In the genomic region with DNA sequence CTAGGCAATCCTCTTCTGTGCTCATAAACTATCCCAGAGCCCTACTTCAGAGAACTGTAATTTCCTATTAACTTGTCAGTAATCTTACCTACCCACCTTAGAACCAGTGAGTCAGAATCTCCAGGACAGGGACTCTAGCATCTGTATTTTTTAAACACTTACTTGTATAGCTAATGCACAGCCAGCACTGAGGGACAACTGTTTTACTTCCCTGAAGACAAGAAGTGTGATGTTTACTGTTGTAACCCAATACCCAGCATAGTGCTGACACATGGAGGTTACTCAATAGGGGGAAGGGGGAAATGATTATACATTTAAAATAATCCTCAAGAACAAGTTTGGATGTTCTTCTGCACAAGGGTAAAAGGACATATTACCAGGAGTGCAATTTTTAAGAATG, we compare ENCODE assay signal across 10 cellular contexts.
DNase-seq lines count a peak whose midpoint lies in the region; ATAC-seq, FAIRE-seq and TF ChIP-seq lines count a peak whose summit lies in the region.
"Had no signal": no experiment of that assay in that cellular context is flagged by ENCODE, and none has a peak within 500 bp of the region (broad histone marks: within the 10 kb centered on the region; RNA-seq: fewer than 3 reads in every experiment).

No MANE protein-coding gene starts in this region.

- no peaks in the 10 kb centered on the region for H3K27me3 ChIP-seq in PC-9 (ENCODE audit: insufficient read depth, low read depth)

- H2AFZ ChIP-seq in PC-9 = no peak overlapping the region

- H3F3A ChIP-seq in PC-9 (ENCODE audit: insufficient read depth, low read depth) = peaks cover 25% of the 10 kb centered on the region; the same call in 1 of the 2 replicates

- CTCF ChIA-PET in Calu3 (lab: Charles Lee) (interaction anchor here (0.6 to 2.4 kb wide), 5 partner anchors 9 to 442 kb away, joined by 3 to 9 read pairs (median 3); no protein-coding TSS in a partner anchor), PC-9 (lab: Charles Lee) (no interaction called here)
- CTCF ChIA-PET in activated naive CD4-positive, alpha-beta T cell treated with anti-CD3 and anti-CD28 coated beads, Interleukin-2, amount 10 ng/mL, durations not matched to agents 7 days and 5 days (lab: Charles Lee) = no interaction called here

- H3K79me2 ChIP-seq in PC-9 (ENCODE audit: low read depth) = no peaks in the 10 kb centered on the region

- H3K9me2 ChIP-seq in PC-9 (ENCODE audit: insufficient read depth) = no peaks in the 10 kb centered on the region

- intact Hi-C loops in Calu3 (cut with micrococcal nuclease; ENCODE audit: unreplicated experiment) (no loop called here), PC-9 (cut with micrococcal nuclease; ENCODE audit: unreplicated experiment) (no loop called here)

- H3K27ac Mint-ChIP-seq in Calu3 (ENCODE audit: unreplicated experiment) (no peak overlapping the region), osteocyte (ENCODE audit: unreplicated experiment) (no peak overlapping the region)
- no peak overlapping the region for H3K27ac Mint-ChIP-seq in activated naive CD4-positive, alpha-beta T cell treated with anti-CD3 and anti-CD28 coated beads, Interleukin-2, amount 10 ng/mL, durations not matched to agents 7 days and 5 days
- H3K27ac Mint-ChIP-seq: activated B cell treated with CpG ODN at 0.5 μM for 24 hours had no signal

- H3K36me3 Mint-ChIP-seq in Calu3 (ENCODE audit: insufficient read depth, unreplicated experiment) = no peaks in the 10 kb centered on the region
- H3K36me3 Mint-ChIP-seq in activated naive CD4-positive, alpha-beta T cell treated with anti-CD3 and anti-CD28 coated beads, Interleukin-2, amount 10 ng/mL, durations not matched to agents 7 days and 5 days = no peaks in the 10 kb centered on the region
- no peaks in the 10 kb centered on the region for H3K36me3 Mint-ChIP-seq in osteocyte (ENCODE audit: unreplicated experiment)

- H3K27ac ChIP-seq in PC-9 = peak overlapping the region; percentile 66

- H3K9me3 Mint-ChIP-seq in Calu3 (ENCODE audit: low read depth, unreplicated experiment) (no peaks in the 10 kb centered on the region), osteocyte (ENCODE audit: unreplicated experiment) (no peaks in the 10 kb centered on the region)
- H3K9me3 Mint-ChIP-seq in activated naive CD4-positive, alpha-beta T cell treated with anti-CD3 and anti-CD28 coated beads, Interleukin-2, amount 10 ng/mL, durations not matched to agents 7 days and 5 days = no peaks in the 10 kb centered on the region
- H3K9me3 Mint-ChIP-seq: activated B cell treated with CpG ODN at 0.5 μM for 24 hours had no signal

- H3K4me1 Mint-ChIP-seq in Calu3 (ENCODE audit: low read depth, unreplicated experiment) (peaks cover 8% of the 10 kb centered on the region), osteocyte (ENCODE audit: unreplicated experiment) (peaks cover 3% of the 10 kb centered on the region)
- no peaks in the 10 kb centered on the region for H3K4me1 Mint-ChIP-seq in activated naive CD4-positive, alpha-beta T cell treated with anti-CD3 and anti-CD28 coated beads, Interleukin-2, amount 10 ng/mL, durations not matched to agents 7 days and 5 days
- H3K4me1 Mint-ChIP-seq: activated B cell treated with CpG ODN at 0.5 μM for 24 hours had no signal

- BruUV-seq in Calu3 (replicated peaks; lab: Mats Ljungman, UMichigan) (no TSS peak), PC-9 (replicated peaks; lab: Mats Ljungman, UMichigan) (no TSS peak)

- H3K4me3 ChIP-seq in PC-9 = no peak overlapping the region

- H3K36me3 ChIP-seq in PC-9 (ENCODE audit: low read depth) = no peaks in the 10 kb centered on the region

- POLR2A ChIA-PET in PC-9 (lab: Charles Lee; ENCODE audit: unreplicated experiment) = interaction anchor here (0.5 kb wide), 1 partner anchor 474 kb away, joined by 7 read pairs; no protein-coding TSS in a partner anchor

- no peaks in the 10 kb centered on the region for H3K9me3 ChIP-seq in PC-9 (ENCODE audit: insufficient read depth, low read depth)

- ATAC-seq in GM18861 (IDR thresholded peaks at IDR 0.05; ENCODE audit: unreplicated experiment) = no peak

- peak; percentile 47 for DNase-seq in Calu3
- peak; percentile 54 for DNase-seq in HT1080 (ENCODE audit: low read depth)
- DNase-seq in PC-9 = peak; percentile 5 to 89
- peak; percentile 20 for DNase-seq in fibroblast of the conjunctiva (ENCODE audit: low read depth)
- no peak for DNase-seq in activated naive CD4-positive, alpha-beta T cell treated with anti-CD3 and anti-CD28 coated beads, Interleukin-2, amount 10 ng/mL, durations not matched to agents 7 days and 5 days
- DNase-seq in GM19239 (ENCODE audit: insufficient read length, low spot score) = no peak
- DNase-seq in osteocyte (ENCODE audit: extremely low spot score, unreplicated experiment) = no peak
- DNase-seq: activated B cell treated with CpG ODN at 0.5 μM for 24 hours; activated effector memory CD4-positive, alpha-beta T cell treated with Interleukin-2 at 50 U/mL for 16 hours had no signal

- no peak for FAIRE-seq in GM19239 (lab: Jason Lieb, UNC)

- TF ChIP-seq CTCF in Calu3 (IDR thresholded peaks at IDR 0.05; ENCODE audit: unreplicated experiment) (no peak), PC-9 (conservative IDR thresholded peaks at IDR 0.05) (no peak), osteocyte (IDR thresholded peaks at IDR 0.05) (no peak)

- no peak overlapping the region for H3K4me3 Mint-ChIP-seq in Calu3 (ENCODE audit: low read depth, unreplicated experiment)
- no peak overlapping the region for H3K4me3 Mint-ChIP-seq in activated naive CD4-positive, alpha-beta T cell treated with anti-CD3 and anti-CD28 coated beads, Interleukin-2, amount 10 ng/mL, durations not matched to agents 7 days and 5 days
- H3K4me3 Mint-ChIP-seq in osteocyte (ENCODE audit: unreplicated experiment) = no peak overlapping the region
- H3K4me3 Mint-ChIP-seq: activated B cell treated with CpG ODN at 0.5 μM for 24 hours had no signal

- no peaks in the 10 kb centered on the region for H3K27me3 Mint-ChIP-seq in Calu3 (ENCODE audit: unreplicated experiment)
- no peaks in the 10 kb centered on the region for H3K27me3 Mint-ChIP-seq in activated naive CD4-positive, alpha-beta T cell treated with anti-CD3 and anti-CD28 coated beads, Interleukin-2, amount 10 ng/mL, durations not matched to agents 7 days and 5 days
- H3K27me3 Mint-ChIP-seq in osteocyte (ENCODE audit: unreplicated experiment) = no peaks in the 10 kb centered on the region
- H3K27me3 Mint-ChIP-seq: activated B cell treated with CpG ODN at 0.5 μM for 24 hours had no signal

- H4K20me1 ChIP-seq in PC-9 (ENCODE audit: insufficient read depth) = no peaks in the 10 kb centered on the region

- H3K4me1 ChIP-seq in PC-9 (replicated peaks; ENCODE audit: insufficient read depth) = peaks cover 28% of the 10 kb centered on the region

- peak overlapping the region; percentile 58 for H3K4me2 ChIP-seq in PC-9

Comparison
In these comparisons a context has a peak if more than half of its experiments do, and no peak if none do; other contexts are left out.
1. DNase-seq: peak in Calu3 (single experiment), HT1080 (single experiment), PC-9 (2 of 2) and fibroblast of the conjunctiva (single experiment); none in activated naive CD4-positive, alpha-beta T cell treated with anti-CD3 and anti-CD28 coated beads, Interleukin-2, amount 10 ng/mL, durations not matched to agents 7 days and 5 days (single experiment), GM19239 (single experiment) and osteocyte (single experiment).